15 cellular contexts compared by ENCODE assay signal in the genomic region with DNA sequence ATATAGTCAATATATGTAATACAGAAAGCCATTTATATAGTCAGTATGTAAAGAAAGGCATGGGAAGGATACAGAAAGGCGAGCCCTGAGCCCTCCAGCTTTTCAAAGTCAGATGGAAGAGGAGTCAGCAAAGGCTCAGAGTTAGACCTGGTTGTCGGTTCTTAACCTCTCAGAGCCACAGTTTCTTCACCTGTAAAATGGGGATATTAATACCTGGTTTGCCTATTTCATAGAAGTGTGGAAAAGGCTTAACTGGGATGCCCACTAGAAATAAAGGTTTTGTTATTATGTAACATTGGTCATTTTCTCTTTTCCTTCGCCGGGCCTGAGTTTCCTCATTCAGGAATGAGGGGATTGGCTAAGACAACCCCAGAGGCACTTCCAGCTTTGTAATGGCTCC.
"Had no signal": no experiment of that assay in that cellular context is flagged by ENCODE, and none has a peak within 500 bp of the region (broad histone marks: within the 10 kb centered on the region; RNA-seq: fewer than 3 reads in every experiment).

No MANE protein-coding gene starts in this region.

- H3K36me3 Mint-ChIP-seq: activated naive CD4-positive, alpha-beta T cell treated with anti-CD3 and anti-CD28 coated beads, Interleukin-2, amount 50 U/mL, for 72 hours had no signal

- H3K9me3 ChIP-seq: left ventricle myocardium inferior, pancreas, testis had no signal

- H3K9me3 Mint-ChIP-seq: activated CD4-positive, alpha-beta memory T cell treated with anti-CD3 and anti-CD28 coated beads, Interleukin-2, amount 10 ng/mL, durations not matched to agents 7 days and 5 days; activated naive CD4-positive, alpha-beta T cell treated with anti-CD3 and anti-CD28 coated beads, Interleukin-2, amount 50 U/mL, for 72 hours; activated T-helper 2 cell treated with anti-CD3 and anti-CD28 coated beads, Interferon-gamma antibody, Interleukin-2, Interleukin-4, amounts not matched to agents 10 μg/mL and 5 μg/mL and 100 μg/mL, durations not matched to agents 14 hours and 24 hours and 36 hours; memory B cell; neural crest cell; stimulated activated naive CD8-positive, alpha-beta T cell treated with anti-CD3 and anti-CD28 coated beads, Interleukin-15, Interleukin-2, amounts not matched to agents 100 ng/mL and 50 ng/mL, for 24 hours had no signal

- H3K36me3 ChIP-seq: pancreas had no signal

- H3K27ac ChIP-seq: left ventricle myocardium inferior, pancreas, testis had no signal

- H3K4me3 ChIP-seq: left ventricle myocardium inferior, pancreas, testis had no signal

- DNase-seq: activated CD4-positive, alpha-beta memory T cell treated with anti-CD3 and anti-CD28 coated beads, Interleukin-2, amount 10 ng/mL, durations not matched to agents 7 days and 5 days; anterior cingulate cortex; foreskin melanocyte; kidney; left ventricle myocardium inferior; pancreas; stimulated activated CD4-positive, alpha-beta T cell treated with anti-CD3 and anti-CD28 coated beads, Interleukin-4, amount 100 ng/mL, for 1 hour; stimulated activated CD8-positive, alpha-beta memory T cell treated with anti-CD3 and anti-CD28 coated beads, Interleukin-4, amount 100 ng/mL, for 48 hours; T-helper 9 cell; testis had no signal

- H3K4me3 Mint-ChIP-seq: activated CD4-positive, alpha-beta memory T cell treated with anti-CD3 and anti-CD28 coated beads, Interleukin-2, amount 10 ng/mL, durations not matched to agents 7 days and 5 days had no signal

- H3K27me3 Mint-ChIP-seq: activated CD4-positive, alpha-beta memory T cell treated with anti-CD3 and anti-CD28 coated beads, Interleukin-2, amount 10 ng/mL, durations not matched to agents 7 days and 5 days; memory B cell; stimulated activated naive CD8-positive, alpha-beta T cell treated with anti-CD3 and anti-CD28 coated beads, Interleukin-15, Interleukin-2, amounts not matched to agents 100 ng/mL and 50 ng/mL, for 24 hours had no signal

- H3K27me3 ChIP-seq: pancreas, testis had no signal

- H3K27ac Mint-ChIP-seq: activated CD4-positive, alpha-beta memory T cell treated with anti-CD3 and anti-CD28 coated beads, Interleukin-2, amount 10 ng/mL, durations not matched to agents 7 days and 5 days; stimulated activated naive CD8-positive, alpha-beta T cell treated with anti-CD3 and anti-CD28 coated beads, Interleukin-15, Interleukin-2, amounts not matched to agents 100 ng/mL and 50 ng/mL, for 24 hours had no signal

- ATAC-seq: activated naive CD4-positive, alpha-beta T cell treated with anti-CD3 and anti-CD28 coated beads, Interleukin-2, amount 50 U/mL, for 72 hours; pancreas had no signal
